In the genomic region with DNA sequence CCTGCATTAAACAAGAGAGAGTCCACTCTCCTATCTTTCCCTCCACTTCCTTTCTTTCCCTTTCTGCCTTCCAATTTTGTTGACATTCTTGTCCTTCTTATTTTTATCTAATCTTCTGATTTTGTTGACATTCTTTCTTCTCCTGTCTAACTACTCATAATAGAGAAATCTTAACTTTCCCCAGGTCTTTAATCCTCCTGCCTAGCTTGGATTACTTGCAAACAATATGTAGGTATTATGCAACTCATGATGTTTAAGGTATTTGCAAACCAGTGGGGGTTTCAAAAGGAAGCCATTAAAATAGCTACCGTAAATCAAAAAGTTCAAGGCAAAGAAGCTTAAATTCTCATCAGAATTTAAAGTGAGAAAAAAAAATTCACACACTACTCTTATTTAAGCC, we compare ENCODE assay signal across 31 cellular contexts. TPM values are rescaled to one million over a fixed set of nuclear protein-coding genes. Genes with fewer than 3 reads are reported as not detected.
DNase-seq lines count a peak whose midpoint lies in the region; FAIRE-seq and TF ChIP-seq lines count a peak whose summit lies in the region.
"Had no signal": no experiment of that assay in that cellular context is flagged by ENCODE, and none has a peak within 500 bp of the region (broad histone marks: within the 10 kb centered on the region; RNA-seq: fewer than 3 reads in every experiment).

No MANE protein-coding gene starts in this region.

- H3K9me3 ChIP-seq in BLaER1 treated with 17β-estradiol and CSF1 and Interleukin-3, amounts not matched to agents 10 nM and 100 nM (replicated peaks in 1 of 11): no peaks in the 10 kb centered on the region
- no peaks in the 10 kb centered on the region for H3K9me3 ChIP-seq in astrocyte (ENCODE audit: insufficient read depth, low read depth, low read length)
- H3K9me3 ChIP-seq in mesenchymal stem cell (ENCODE audit: control insufficient read depth, low read length): no peaks in the 10 kb centered on the region
- no peaks in the 10 kb centered on the region for H3K9me3 ChIP-seq in left ventricle myocardium inferior (replicated peaks)
- H3K9me3 ChIP-seq: adrenal gland, BLaER1, breast epithelium, transverse colon had no signal

- no peak overlapping the region for H3K4ac ChIP-seq in mesenchymal stem cell (ENCODE audit: low read depth in 1 of 2, low read length in 2 of 2)

- H3K23ac ChIP-seq in mesenchymal stem cell (ENCODE audit: low read length in 2 of 2): no peak overlapping the region

- no peak overlapping the region for H3K14ac ChIP-seq in mesenchymal stem cell (ENCODE audit: low read length in 2 of 2)

- no TSS peak for BruUV-seq in MCF 10A (replicated peaks; lab: Mats Ljungman, UMichigan)

- H3K27me3 Mint-ChIP-seq in astrocyte (ENCODE audit: low read depth, unreplicated experiment) (no peaks in the 10 kb centered on the region), MCF 10A (ENCODE audit: insufficient read depth, unreplicated experiment) (no peaks in the 10 kb centered on the region)

- no peak overlapping the region for H4K91ac ChIP-seq in mesenchymal stem cell (ENCODE audit: low read length)

- TF ChIP-seq CTCF in astrocyte (IDR thresholded peaks at IDR 0.05; ENCODE audit: insufficient read depth, low read depth, low read length): no peak
- no peak for TF ChIP-seq CTCF in left ventricle myocardium inferior (IDR thresholded peaks at IDR 0.05; ENCODE audit: borderline replicate concordance)
- no peak for TF ChIP-seq CTCF in MCF 10A (IDR thresholded peaks at IDR 0.05; ENCODE audit: unreplicated experiment)

- no peak overlapping the region for H2BK12ac ChIP-seq in mesenchymal stem cell (ENCODE audit: low read length in 2 of 2)

- H3K27me3 ChIP-seq in BLaER1 treated with 17β-estradiol and CSF1 and Interleukin-3, amounts not matched to agents 10 nM and 100 nM: no peaks in the 10 kb centered on the region
- H3K27me3 ChIP-seq in astrocyte (ENCODE audit: insufficient read depth, low read length) (no peaks in the 10 kb centered on the region), mesenchymal stem cell (ENCODE audit: control insufficient read depth in 1 of 2, insufficient read depth in 1 of 2, low read length in 2 of 2) (no peaks in the 10 kb centered on the region), left ventricle myocardium inferior (ENCODE audit: low read depth) (no peaks in the 10 kb centered on the region)
- H3K27me3 ChIP-seq: adrenal gland, BLaER1, breast epithelium, transverse colon had no signal

- no peak overlapping the region for H3K4me3 Mint-ChIP-seq in astrocyte (ENCODE audit: unreplicated experiment)
- H3K4me3 Mint-ChIP-seq in MCF 10A (ENCODE audit: unreplicated experiment): no peak overlapping the region
- H3K4me3 Mint-ChIP-seq: activated CD4-positive, alpha-beta T cell treated with anti-CD3 and anti-CD28 coated beads, Interleukin-2, amount 10 ng/mL, durations not matched to agents 7 days and 5 days; activated T-cell treated with anti-CD3 and anti-CD28 coated beads, Interleukin-2, amount 50 U/mL, for 4 hours; HFFc6; naive thymus-derived CD8-positive, alpha-beta T cell had no signal

- H3K18ac ChIP-seq in mesenchymal stem cell (ENCODE audit: low read depth in 1 of 2, low read length in 2 of 2): no peak overlapping the region

- peak overlapping the region in 6 of 11 experiments; percentile 1 to 34 (median 23); a peak in 7 of 22 replicates for H3K4me2 ChIP-seq in BLaER1 treated with 17β-estradiol and CSF1 and Interleukin-3, amounts not matched to agents 10 nM and 100 nM
- H3K4me2 ChIP-seq in astrocyte (ENCODE audit: low read length) (no peak overlapping the region), mesenchymal stem cell (ENCODE audit: low read length, poor library complexity, severe bottlenecking) (no peak overlapping the region)

- CTCF ChIA-PET in MCF 10A (lab: Yijun Ruan, JAX): interaction anchor here (0.6 to 3.4 kb wide), 7 partner anchors 14 to 235 kb away, joined by 4 to 29 read pairs (median 5); no protein-coding TSS in a partner anchor

- H3K4me1 ChIP-seq in BLaER1 treated with 17β-estradiol and CSF1 and Interleukin-3, amounts not matched to agents 10 nM and 100 nM: peaks cover 21 to 54% (median 42%) of the 10 kb centered on the region in 10 experiments
- H3K4me1 ChIP-seq in astrocyte (ENCODE audit: insufficient read depth, low read length) (peaks cover 26% of the 10 kb centered on the region), mesenchymal stem cell (ENCODE audit: control insufficient read depth, insufficient read depth, low read depth, low read length) (peaks cover 2% of the 10 kb centered on the region), left ventricle myocardium inferior (peaks cover 46% of the 10 kb centered on the region)
- H3K4me1 ChIP-seq: breast epithelium, transverse colon had no signal

- H4K20me1 ChIP-seq in BLaER1 treated with 17β-estradiol and CSF1 and Interleukin-3, amounts not matched to agents 10 nM and 100 nM: no peaks in the 10 kb centered on the region
- H4K20me1 ChIP-seq in astrocyte (ENCODE audit: insufficient read depth, low read length): no peaks in the 10 kb centered on the region
- H4K20me1 ChIP-seq: BLaER1 had no signal

- no peaks in the 10 kb centered on the region for H3K36me3 ChIP-seq in BLaER1 treated with 17β-estradiol and CSF1 and Interleukin-3, amounts not matched to agents 10 nM and 100 nM
- H3K36me3 ChIP-seq in astrocyte (ENCODE audit: insufficient read depth, low read length): no peaks in the 10 kb centered on the region
- no peaks in the 10 kb centered on the region for H3K36me3 ChIP-seq in mesenchymal stem cell (ENCODE audit: control insufficient read depth in 1 of 2, insufficient read depth in 2 of 2, low read depth in 1 of 2, low read length in 2 of 2)
- no peaks in the 10 kb centered on the region for H3K36me3 ChIP-seq in left ventricle myocardium inferior
- H3K36me3 ChIP-seq: adrenal gland, BLaER1, breast epithelium, transverse colon had no signal

- POLR2A ChIA-PET in MCF 10A (lab: Yijun Ruan, JAX): interaction anchor here (1.1 kb wide), 1 partner anchor 169 kb away, joined by 3 read pairs; no protein-coding TSS in a partner anchor

- DNase-seq in HuH-7.5 (ENCODE audit: low spot score) (peak; percentile 26), astrocyte (ENCODE audit: low read depth) (no peak), mesenchymal stem cell (no peak), left ventricle myocardium inferior (no peak), MCF 10A (ENCODE audit: unreplicated experiment) (no peak), GM19238 (ENCODE audit: insufficient read length, low spot score) (no peak), ureter (ENCODE audit: low spot score) (no peak)
- DNase-seq: ACHN; activated CD4-positive, alpha-beta T cell treated with anti-CD3 and anti-CD28 coated beads, Interleukin-2, amount 10 ng/mL, durations not matched to agents 7 days and 5 days; activated T-cell treated with anti-CD3 and anti-CD28 coated beads, Interleukin-2, amount 50 U/mL, for 4 hours; adrenal gland; DND-41; effector CD8-positive, alpha-beta T cell; foreskin melanocyte; HFFc6; midbrain; naive thymus-derived CD8-positive, alpha-beta T cell; NCI-H1105 treated with DMSO at 0.1 percent for 48 hours; NCI-H2029; NCI-H526; occipital lobe; SIG-M5; small intestine; stimulated activated CD4-positive, alpha-beta T cell treated with anti-CD3 and anti-CD28 coated beads, Interleukin-2, amount 100 ng/mL, for 24 hours; T1000; transverse colon; WERI-Rb-1 had no signal

- H4K8ac ChIP-seq in mesenchymal stem cell (ENCODE audit: low read length): no peak overlapping the region

- no peaks in the 10 kb centered on the region for H3K79me2 ChIP-seq in astrocyte (ENCODE audit: insufficient read depth, low read length)

- no peak overlapping the region for H3K9ac ChIP-seq in BLaER1 treated with 17β-estradiol and CSF1 and Interleukin-3, amounts not matched to agents 10 nM and 100 nM
- H3K9ac ChIP-seq in astrocyte (ENCODE audit: low read length): no peak overlapping the region
- H3K9ac ChIP-seq in mesenchymal stem cell (ENCODE audit: low read length): no peak overlapping the region
- H3K9ac ChIP-seq: BLaER1 had no signal

- H2BK15ac ChIP-seq in mesenchymal stem cell (ENCODE audit: low read depth, poor library complexity, severe bottlenecking): no peak overlapping the region

- H3K27ac ChIP-seq in BLaER1 treated with 17β-estradiol and CSF1 and Interleukin-3, amounts not matched to agents 10 nM and 100 nM: no peak overlapping the region
- H3K27ac ChIP-seq in astrocyte (ENCODE audit: low read depth, low read length) (no peak overlapping the region), mesenchymal stem cell (ENCODE audit: low read length, poor library complexity, severe bottlenecking) (peak overlapping the region; percentile 88), left ventricle myocardium inferior (replicated peaks) (no peak overlapping the region)
- H3K27ac ChIP-seq: adrenal gland, BLaER1, breast epithelium, transverse colon, WERI-Rb-1 had no signal

- H3K4me1 Mint-ChIP-seq in astrocyte (ENCODE audit: low read depth, unreplicated experiment) (peaks cover 40% of the 10 kb centered on the region), MCF 10A (ENCODE audit: insufficient read depth, unreplicated experiment) (peaks cover 6% of the 10 kb centered on the region)
- H3K4me1 Mint-ChIP-seq: activated CD4-positive, alpha-beta T cell treated with anti-CD3 and anti-CD28 coated beads, Interleukin-2, amount 10 ng/mL, durations not matched to agents 7 days and 5 days; naive thymus-derived CD8-positive, alpha-beta T cell had no signal

- peak overlapping the region; percentile 94 for H3K27ac Mint-ChIP-seq in astrocyte (ENCODE audit: unreplicated experiment)
- H3K27ac Mint-ChIP-seq in MCF 10A (ENCODE audit: low read depth, unreplicated experiment): no peak overlapping the region
- H3K27ac Mint-ChIP-seq: activated CD4-positive, alpha-beta T cell treated with anti-CD3 and anti-CD28 coated beads, Interleukin-2, amount 10 ng/mL, durations not matched to agents 7 days and 5 days; HFFc6; naive thymus-derived CD8-positive, alpha-beta T cell had no signal

- H2BK5ac ChIP-seq in mesenchymal stem cell (ENCODE audit: low read depth, low read length, poor library complexity, severe bottlenecking): no peak overlapping the region

- no peaks in the 10 kb centered on the region for H3K9me3 Mint-ChIP-seq in astrocyte (ENCODE audit: unreplicated experiment)
- H3K9me3 Mint-ChIP-seq in MCF 10A (ENCODE audit: unreplicated experiment): no peaks in the 10 kb centered on the region
- H3K9me3 Mint-ChIP-seq: activated CD4-positive, alpha-beta T cell treated with anti-CD3 and anti-CD28 coated beads, Interleukin-2, amount 10 ng/mL, durations not matched to agents 7 days and 5 days; activated T-cell treated with anti-CD3 and anti-CD28 coated beads, Interleukin-2, amount 50 U/mL, for 4 hours; HFFc6; naive thymus-derived CD8-positive, alpha-beta T cell had no signal

- no peak overlapping the region for H2AFZ ChIP-seq in astrocyte (ENCODE audit: low read depth, low read length)
- H2AFZ ChIP-seq in mesenchymal stem cell (ENCODE audit: low read depth, low read length): no peak overlapping the region

- H3K4me3 ChIP-seq in BLaER1 treated with 17β-estradiol and CSF1 and Interleukin-3, amounts not matched to agents 10 nM and 100 nM: no peak overlapping the region
- H3K4me3 ChIP-seq in astrocyte (ENCODE audit: insufficient read depth, low read depth, low read length) (no peak overlapping the region), mesenchymal stem cell (ENCODE audit: insufficient read depth in 1 of 2, low read depth in 1 of 2, low read length in 2 of 2) (no peak overlapping the region), left ventricle myocardium inferior (no peak overlapping the region)
- H3K4me3 ChIP-seq: adrenal gland, BLaER1, breast epithelium, transverse colon had no signal

- FAIRE-seq in astrocyte (lab: Jason Lieb, UNC): no peak
- FAIRE-seq: RCC 7860, small intestine had no signal

- H3K36me3 Mint-ChIP-seq in astrocyte (ENCODE audit: low read depth, unreplicated experiment) (no peaks in the 10 kb centered on the region), MCF 10A (ENCODE audit: insufficient read depth, unreplicated experiment) (no peaks in the 10 kb centered on the region)
- H3K36me3 Mint-ChIP-seq: naive thymus-derived CD8-positive, alpha-beta T cell had no signal

- H2BK120ac ChIP-seq in mesenchymal stem cell (ENCODE audit: low read depth, low read length): no peak overlapping the region

- no peak overlapping the region for H2AK5ac ChIP-seq in mesenchymal stem cell (ENCODE audit: low read length, severe bottlenecking)

- no peaks in the 10 kb centered on the region for H3K79me1 ChIP-seq in mesenchymal stem cell (replicated peaks; ENCODE audit: low read length, poor library complexity, severe bottlenecking)

- intact Hi-C loops in left ventricle myocardium inferior (cut with micrococcal nuclease): loop anchor here (2.0 to 5.0 kb wide), 2 partner anchors 167 to 235 kb away; no protein-coding TSS in a partner anchor
- intact Hi-C loops in MCF 10A (cut with micrococcal nuclease): no loop called here

- WGBS in mesenchymal stem cell: no CpG with 5 or more reads among the region's 1 CpG

RNA-seq across cellular contexts. Expression of a gene that starts 53.9 kb away (rescaled TPM):
- total RNA-seq in astrocyte: 34.5 and 38.0 TPM in 2 replicates
- 2.3 TPM for polyA plus RNA-seq in mesenchymal stem cell (2013, experiment 1 of 2)
- polyA plus RNA-seq in mesenchymal stem cell (2013, experiment 2 of 2): 2.2 TPM
- 2.9 TPM for total RNA-seq in left ventricle myocardium inferior
- total RNA-seq in MCF 10A (2022): not detected in 2 replicates
- total RNA-seq in ureter: 37.0 TPM
- total RNA-seq: activated CD4-positive, alpha-beta T cell treated with anti-CD3 and anti-CD28 coated beads, Interleukin-2, amount 10 ng/mL, durations not matched to agents 7 days and 5 days; naive thymus-derived CD8-positive, alpha-beta T cell had no signal
- polyA plus RNA-seq: naive thymus-derived CD8-positive, alpha-beta T cell had no signal

Comparison
In these comparisons a context has a peak if more than half of its experiments do, and no peak if none do; other contexts are left out.
1. H3K4me2 ChIP-seq: peak in BLaER1 treated with 17β-estradiol and CSF1 and Interleukin-3, amounts not matched to agents 10 nM and 100 nM (6 of 11); none in astrocyte (single experiment) and mesenchymal stem cell (single experiment).